Comparison of ENCODE assay signal across 11 cellular contexts in genomic region chr1:27656157-27656893, GRCh38. TPM values are rescaled to one million over a fixed set of nuclear protein-coding genes. Genes with fewer than 3 reads are reported as not detected.
A peak's percentile ranks its signal among the peaks of the same experiment; 100 is the strongest.
DNase-seq lines count a peak whose midpoint lies in the region; ATAC-seq, FAIRE-seq and TF ChIP-seq lines count a peak whose summit lies in the region.
"Had no signal": no experiment of that assay in that cellular context is flagged by ENCODE, and none has a peak within 500 bp of the region (broad histone marks: within the 10 kb centered on the region; RNA-seq: fewer than 3 reads in every experiment).

No MANE protein-coding gene starts in this region.

- FAIRE-seq in GM19239 (lab: Jason Lieb, UNC) = peak; percentile 55
- FAIRE-seq in D721Med (lab: Jason Lieb, UNC) = no peak

- no peaks in the 10 kb centered on the region for H3K9me3 ChIP-seq in adipocyte (ENCODE audit: control insufficient read depth, low read length)

- DNase-seq in AG10803 (ENCODE audit: low read depth) (peak; percentile 80), GM19239 (ENCODE audit: insufficient read length, low spot score) (no peak), adipocyte (ENCODE audit: low read depth) (peak; percentile 52), iPS-NIHi11 (ENCODE audit: low spot score) (peak; percentile 60), mesenteric fat pad (ENCODE audit: low spot score) (no peak), D721Med (ENCODE audit: insufficient read length, low spot score) (no peak)
- DNase-seq: activated CD8-positive, alpha-beta memory T cell treated with anti-CD3 and anti-CD28 coated beads, Interleukin-2, amount 50 U/mL, for 48 hours; islet precursor cell; KG1 had no signal

- peak overlapping the region; percentile 52 for H3K9ac ChIP-seq in adipocyte (ENCODE audit: low read length)

- no peak for ATAC-seq in GM18907 (IDR thresholded peaks at IDR 0.05; ENCODE audit: unreplicated experiment)
- no peak for ATAC-seq in GM18868 (IDR thresholded peaks at IDR 0.05; ENCODE audit: unreplicated experiment)

- H3K4me3 ChIP-seq in AG10803 (ENCODE audit: low read length) (no peak overlapping the region), adipocyte (ENCODE audit: low read length) (peak overlapping the region; percentile 2)

- H3K36me3 ChIP-seq in adipocyte (ENCODE audit: control insufficient read depth, insufficient read depth, low read length, severe bottlenecking) = no peaks in the 10 kb centered on the region

- H3K27me3 ChIP-seq in adipocyte (replicated peaks; ENCODE audit: control insufficient read depth, insufficient read depth, low read length) = no peaks in the 10 kb centered on the region

- peaks cover 46% of the 10 kb centered on the region for H3K4me1 ChIP-seq in adipocyte (ENCODE audit: control insufficient read depth, insufficient read depth, low read length)

- TF ChIP-seq CTCF in AG10803 (conservative IDR thresholded peaks at IDR 0.05; ENCODE audit: low read length) (no peak), D721Med (IDR thresholded peaks at IDR 0.05; ENCODE audit: insufficient read depth, missing control alignments) (no peak)

RNA-seq across cellular contexts. Expression of gene IFI6, which starts 15.7 kb away (rescaled TPM):
- total RNA-seq in mesenteric fat pad = 126 TPM

RNA-seq across cellular contexts. Expression of gene FGR, which starts 21.3 kb away (rescaled TPM):
- 49.7 TPM for total RNA-seq in mesenteric fat pad

RNA-seq across cellular contexts. Expression of gene AHDC1, which starts 52.4 kb away (rescaled TPM):
- total RNA-seq in mesenteric fat pad = 28.5 TPM

Comparison
In these comparisons a context has a peak if more than half of its experiments do, and no peak if none do; other contexts are left out.
1. DNase-seq: peak in AG10803 (single experiment), adipocyte (single experiment) and iPS-NIHi11 (single experiment); none in GM19239 (single experiment), mesenteric fat pad (single experiment) and D721Med (single experiment).